In the genomic region with DNA sequence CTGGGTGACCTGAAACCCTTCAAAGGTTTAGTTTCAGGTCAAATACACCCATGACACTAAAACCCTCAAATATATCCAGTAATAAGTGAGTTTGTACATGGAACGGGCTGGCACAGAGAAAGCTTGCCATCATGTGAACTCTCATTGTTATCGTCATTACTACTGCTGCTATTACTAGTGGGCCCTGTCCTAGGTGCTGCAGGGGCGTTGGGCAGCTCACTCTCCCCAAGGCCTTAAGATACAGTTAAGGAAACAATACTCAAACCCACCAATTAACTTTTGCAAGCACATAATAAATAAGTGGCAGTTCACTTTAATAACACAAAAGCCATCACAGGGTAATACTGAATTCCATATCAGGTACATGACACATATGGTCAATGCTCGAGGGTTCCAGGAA, we compare ENCODE assay signal across 30 cellular contexts.
"Had no signal": no experiment of that assay in that cellular context is flagged by ENCODE, and none has a peak within 500 bp of the region (broad histone marks: within the 10 kb centered on the region; RNA-seq: fewer than 3 reads in every experiment).

No MANE protein-coding gene starts in this region.

- H3K36me3 ChIP-seq: cardiac muscle cell, Peyer's patch, WERI-Rb-1 had no signal

- ATAC-seq: activated CD8-positive, alpha-beta memory T cell treated with anti-CD3 and anti-CD28 coated beads, Interleukin-2, amount 10 ng/mL, durations not matched to agents 7 days and 5 days; PC-3 had no signal

- H3K4me3 ChIP-seq: cardiac muscle cell, Peyer's patch had no signal

- H3K27ac ChIP-seq: cardiac muscle cell, Peyer's patch, WERI-Rb-1 had no signal

- DNase-seq: activated CD4-positive, alpha-beta memory T cell treated with anti-CD3 and anti-CD28 coated beads, Interleukin-2, amount 10 ng/mL, durations not matched to agents 7 days and 5 days; activated CD4-positive, alpha-beta T cell treated with anti-CD3 and anti-CD28 coated beads for 1 hour; activated CD4-positive, alpha-beta T cell treated with anti-CD3 and anti-CD28 coated beads for 48 hours; activated CD4-positive, CD25-positive, alpha-beta regulatory T cell; activated CD8-positive, alpha-beta memory T cell treated with anti-CD3 and anti-CD28 coated beads for 24 hours; activated CD8-positive, alpha-beta memory T cell treated with anti-CD3 and anti-CD28 coated beads, Interleukin-2, amount 10 ng/mL, durations not matched to agents 7 days and 5 days; activated CD8-positive, alpha-beta memory T cell treated with anti-CD3 and anti-CD28 coated beads, Interleukin-2, amount 50 U/mL, for 48 hours; activated effector memory CD4-positive, alpha-beta T cell treated with Interleukin-2 at 50 U/mL for 16 hours; activated naive CD4-positive, alpha-beta T cell treated with anti-CD3 and anti-CD28 coated beads, Interleukin-2, amount 50 U/mL, for 16 hours; activated naive CD8-positive, alpha-beta T cell treated with anti-CD3 and anti-CD28 coated beads for 36 hours; activated T-cell treated with anti-CD3 and anti-CD28 coated beads, Interleukin-2, amount 50 U/mL, for 48 hours; amniotic stem cell; aorta; NCI-H1092 treated with DMSO at 0.1 percent for 48 hours; NCI-H1417; NCI-H146; NCI-H187; NCI-H2029 treated with DMSO at 0.1 percent for 48 hours; NCI-H2107; NCI-H2171; NCI-H510A; NCI-H526; NCI-H748 treated with DMSO at 0.1 percent for 48 hours; NK-92 treated with Interleukin-12 subunit alpha and Interleukin-12 subunit beta, amount 100 ng/mL, for 24 hours; PC-3; Peyer's patch; SIG-M5; T1000; WERI-Rb-1 had no signal

- H3K27me3 ChIP-seq: cardiac muscle cell, Peyer's patch had no signal

- H3K9me3 ChIP-seq: Peyer's patch had no signal
